3 cellular contexts compared by ENCODE assay signal in genomic region chr6:24678792-24679352, GRCh38. TPM values are rescaled to one million over a fixed set of nuclear protein-coding genes. Genes with fewer than 3 reads are reported as not detected.
"Had no signal": no experiment of that assay in that cellular context is flagged by ENCODE, and none has a peak within 500 bp of the region (broad histone marks: within the 10 kb centered on the region; RNA-seq: fewer than 3 reads in every experiment).

No MANE protein-coding gene starts in this region.

RNA-seq across cellular contexts. Expression of gene KIAA0319, which starts 32.9 kb away (rescaled TPM):
- total RNA-seq: activated T-helper 1 cell treated with anti-CD3 and anti-CD28 coated beads, Interleukin-12 subunit alpha, Interleukin-12 subunit beta, Interleukin-2, Interleukin-4 antibody, amounts not matched to agents 30 ng/mL and 10 ng/mL and 1 ng/mL, durations not matched to agents 14 hours and 24 hours and 36 hours; activated T-helper 2 cell treated with anti-CD3 and anti-CD28 coated beads, Interferon-gamma antibody, Interleukin-2, Interleukin-4, amounts not matched to agents 10 μg/mL and 5 μg/mL and 100 μg/mL, durations not matched to agents 14 hours and 24 hours and 36 hours; ascending aorta had no signal
